1 cellular context compared by ENCODE assay signal in genomic region chr1:19122668-19123067, GRCh38.
TF ChIP-seq lines count a peak whose summit lies in the region.

No MANE protein-coding gene starts in this region.

TF ChIP-seq in IMR-90, 13 proteins besides CTCF, POLR2A, EP300 and RAD21:
- no peak for TF ChIP-seq BHLHE40 (IDR thresholded peaks at IDR 0.05; ENCODE audit: low read depth, low read length)
- no peak for TF ChIP-seq NFE2L2 (IDR thresholded peaks at IDR 0.05; ENCODE audit: low read depth, low read length)
- TF ChIP-seq MAFK (IDR thresholded peaks at IDR 0.05; ENCODE audit: low read depth, low read length), result no peak
- no peak for TF ChIP-seq ELK1 (IDR thresholded peaks at IDR 0.05; ENCODE audit: borderline replicate concordance, low read depth, low read length)
- no peak for TF ChIP-seq FOS (IDR thresholded peaks at IDR 0.05; ENCODE audit: low read depth, low read length)
- no peak for TF ChIP-seq SMC3 (IDR thresholded peaks at IDR 0.05; ENCODE audit: low read depth, low read length)
- TF ChIP-seq CHD1 (IDR thresholded peaks at IDR 0.05; ENCODE audit: low read depth, low read length), result no peak
- no peak for TF ChIP-seq MXI1 (IDR thresholded peaks at IDR 0.05; ENCODE audit: borderline replicate concordance, low read depth, low read length)
- no peak for TF ChIP-seq RCOR1 (IDR thresholded peaks at IDR 0.05; ENCODE audit: insufficient replicate concordance, low read length)
- TF ChIP-seq CEBPB (IDR thresholded peaks at IDR 0.05; ENCODE audit: low read depth, low read length), result no peak
- TF ChIP-seq RFX5 (IDR thresholded peaks at IDR 0.05; ENCODE audit: low read depth, low read length), result no peak
- TF ChIP-seq MAZ (IDR thresholded peaks at IDR 0.05; ENCODE audit: borderline replicate concordance, low read depth, low read length), result no peak
- TF ChIP-seq, protein P1, sequence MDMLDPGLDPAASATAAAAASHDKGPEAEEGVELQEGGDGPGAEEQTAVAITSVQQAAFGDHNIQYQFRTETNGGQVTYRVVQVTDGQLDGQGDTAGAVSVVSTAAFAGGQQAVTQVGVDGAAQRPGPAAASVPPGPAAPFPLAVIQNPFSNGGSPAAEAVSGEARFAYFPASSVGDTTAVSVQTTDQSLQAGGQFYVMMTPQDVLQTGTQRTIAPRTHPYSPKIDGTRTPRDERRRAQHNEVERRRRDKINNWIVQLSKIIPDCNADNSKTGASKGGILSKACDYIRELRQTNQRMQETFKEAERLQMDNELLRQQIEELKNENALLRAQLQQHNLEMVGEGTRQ (IDR thresholded peaks at IDR 0.05; ENCODE audit: low read depth, low read length), result no peak
